ENCODE assay signal across 9 cellular contexts in genomic region chr10:89332092-89332633, GRCh38. TPM values are rescaled to one million over a fixed set of nuclear protein-coding genes. Genes with fewer than 3 reads are reported as not detected.
A peak's percentile ranks its signal among the peaks of the same experiment; 100 is the strongest.
DNase-seq lines count a peak whose midpoint lies in the region; ATAC-seq and TF ChIP-seq lines count a peak whose summit lies in the region.
"Had no signal": no experiment of that assay in that cellular context is flagged by ENCODE, and none has a peak within 500 bp of the region (broad histone marks: within the 10 kb centered on the region; RNA-seq: fewer than 3 reads in every experiment).

No MANE protein-coding gene starts in this region.

- in situ Hi-C loops in ACHN (cut with HindIII; ENCODE audit: low pct_ligation_motif_present, low pct_unique_long_range_greater_than_20kb, low sequenced_read_pairs) = no loop called here

- peak; percentile 82 for DNase-seq in ACHN
- DNase-seq in myocyte (ENCODE audit: low read depth) = peak; percentile 60
- DNase-seq in NCI-H2196 (lab: John Stamatoyannopoulos, UW; ENCODE audit: unreplicated experiment) = no peak
- no peak for DNase-seq in middle frontal gyrus (ENCODE audit: extremely low spot score, low spot score)

- H3F3A ChIP-seq in SU-DHL-6 (ENCODE audit: insufficient read depth) = peaks cover 17% of the 10 kb centered on the region

- no peaks in the 10 kb centered on the region for H3K9me2 ChIP-seq in SU-DHL-6 (replicated peaks; ENCODE audit: insufficient read depth, low read length)

- peak; percentile 47 for ATAC-seq in GM18861 (IDR thresholded peaks at IDR 0.05; ENCODE audit: unreplicated experiment)
- ATAC-seq in HG03108 (IDR thresholded peaks at IDR 0.05; ENCODE audit: unreplicated experiment) = peak; percentile 30

- H3K4me3 ChIP-seq in SU-DHL-6 (ENCODE audit: insufficient read depth, low read length, poor library complexity, severe bottlenecking) (no peak overlapping the region), endocrine pancreas (ENCODE audit: control insufficient read depth, insufficient read depth, low read length) (peak overlapping the region; percentile 85)

- no peak overlapping the region for H2AFZ ChIP-seq in SU-DHL-6 (ENCODE audit: low read depth, low read length, severe bottlenecking)

- no peak overlapping the region for H3K27ac ChIP-seq in SU-DHL-6 (ENCODE audit: low read depth, low read length)

- H3K9me3 ChIP-seq in SU-DHL-6 (ENCODE audit: insufficient read depth, low read length) (no peaks in the 10 kb centered on the region), endocrine pancreas (ENCODE audit: control insufficient read depth, low read length) (no peaks in the 10 kb centered on the region)

- H3K9ac ChIP-seq in SU-DHL-6 (ENCODE audit: low read length) = no peak overlapping the region
- H3K9ac ChIP-seq in endocrine pancreas (ENCODE audit: control insufficient read depth, insufficient read depth, low read length) = peak overlapping the region; percentile 70

- no peaks in the 10 kb centered on the region for H3K36me3 ChIP-seq in SU-DHL-6 (ENCODE audit: low read length)
- no peaks in the 10 kb centered on the region for H3K36me3 ChIP-seq in endocrine pancreas (ENCODE audit: control insufficient read depth, insufficient read depth, low read length)

- H3K4me2 ChIP-seq in SU-DHL-6 (ENCODE audit: low read depth, low read length, poor library complexity, severe bottlenecking) = peak overlapping the region; percentile 47

- H3K4me1 ChIP-seq in endocrine pancreas (ENCODE audit: control insufficient read depth, insufficient read depth, low read length) = peaks cover 7% of the 10 kb centered on the region

- H3K27me3 ChIP-seq in SU-DHL-6 (ENCODE audit: low read length) (no peaks in the 10 kb centered on the region), endocrine pancreas (ENCODE audit: control insufficient read depth, insufficient read depth, low read length) (no peaks in the 10 kb centered on the region)

- H3K79me2 ChIP-seq in SU-DHL-6 (ENCODE audit: insufficient read depth, low read length) = no peaks in the 10 kb centered on the region

- TF ChIP-seq CTCF in SU-DHL-6 (IDR thresholded peaks at IDR 0.05; ENCODE audit: insufficient read depth, low read length, poor library complexity, severe bottlenecking) = no peak

- H4K20me1 ChIP-seq in SU-DHL-6 (ENCODE audit: low read depth, low read length) = no peaks in the 10 kb centered on the region

RNA-seq across cellular contexts. Expression of gene IFIT3, which starts 4.4 kb away (rescaled TPM):
- 12.3 and 21.8 TPM in 2 replicates for total RNA-seq in myocyte
- polyA plus RNA-seq in myocyte (2012) = 5.3 TPM

RNA-seq across cellular contexts. Expression of gene IFIT2, which starts 30.3 kb away (rescaled TPM):
- total RNA-seq in myocyte = 4.5 and 7.1 TPM in 2 replicates
- polyA plus RNA-seq in myocyte (2012) = 3.0 TPM

RNA-seq across cellular contexts. Expression of gene IFIT1B, which starts 45.7 kb away (rescaled TPM):
- not detected in 2 replicates for total RNA-seq in myocyte
- not detected for polyA plus RNA-seq in myocyte (2012)
- total RNA-seq: pulmonary artery endothelial cell had no signal

Comparison
In these comparisons a context has a peak if more than half of its experiments do, and no peak if none do; other contexts are left out.
1. DNase-seq: peak in ACHN (single experiment) and myocyte (single experiment); none in NCI-H2196 (single experiment) and middle frontal gyrus (single experiment).